In the genomic region with DNA sequence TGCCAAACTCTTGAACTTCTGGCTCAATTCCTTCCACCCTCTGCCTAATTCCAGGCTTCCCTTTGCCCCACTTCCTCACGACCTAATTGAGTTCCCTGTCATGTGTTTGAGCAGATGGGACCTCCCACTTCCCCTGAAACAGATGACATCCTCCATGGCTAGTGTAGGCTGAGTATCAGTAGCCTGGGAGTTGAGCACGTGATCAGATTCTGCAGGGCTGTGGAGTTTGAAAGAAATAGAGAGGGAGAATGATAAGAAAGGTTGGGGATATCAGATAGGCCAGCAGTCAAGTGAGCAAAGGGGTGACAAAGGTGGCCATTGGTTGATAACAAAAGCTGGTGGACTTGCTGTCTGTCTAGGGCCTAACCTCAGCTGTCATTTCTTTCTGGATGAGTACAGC, we compare ENCODE assay signal across 22 cellular contexts.
"Had no signal": no experiment of that assay in that cellular context is flagged by ENCODE, and none has a peak within 500 bp of the region (broad histone marks: within the 10 kb centered on the region; RNA-seq: fewer than 3 reads in every experiment).

No MANE protein-coding gene starts in this region.

- H3K9me3 ChIP-seq: esophagus squamous epithelium, left ventricle myocardium inferior, mucosa of descending colon, right lobe of liver, testis, transverse colon had no signal

- H3K4me1 ChIP-seq: esophagus squamous epithelium, left ventricle myocardium inferior, right lobe of liver, testis, transverse colon had no signal

- ATAC-seq: activated CD8-positive, alpha-beta T cell treated with anti-CD3 and anti-CD28 coated beads for 36 hours; activated naive CD4-positive, alpha-beta T cell treated with anti-CD3 and anti-CD28 coated beads, Interleukin-2, amount 50 U/mL, for 72 hours; activated T-cell treated with anti-CD3 and anti-CD28 coated beads, Interleukin-2, amount 50 U/mL, for 4 hours; activated T-helper 17 cell treated with anti-CD3 and anti-CD28 coated beads, Interleukin-2, amount 50 U/mL, for 72 hours; mucosa of descending colon; right lobe of liver had no signal

- H3K4me3 ChIP-seq: esophagus squamous epithelium, hepatocyte, left ventricle myocardium inferior, lung, mucosa of descending colon, right lobe of liver, testis, transverse colon had no signal

- H3K27ac ChIP-seq: epithelial cell of prostate, esophagus squamous epithelium, hepatocyte, left ventricle myocardium inferior, right lobe of liver, testis, transverse colon had no signal

- H3K36me3 ChIP-seq: esophagus squamous epithelium, left ventricle myocardium inferior, right lobe of liver, transverse colon had no signal

- DNase-seq: activated B cell treated with CpG ODN at 0.5 μM for 24 hours; activated CD4-positive, alpha-beta T cell treated with anti-CD3 and anti-CD28 coated beads, Interleukin-2, amount 50 U/mL, for 1 hour; activated CD8-positive, alpha-beta T cell treated with anti-CD3 and anti-CD28 coated beads for 36 hours; activated T-cell treated with anti-CD3 and anti-CD28 coated beads, Interleukin-2, amount 50 U/mL, for 4 hours; dermis blood vessel endothelial cell; effector CD8-positive, alpha-beta T cell; esophagus squamous epithelium; foreskin melanocyte; islet precursor cell; left ventricle myocardium inferior; mucosa of descending colon; right lobe of liver; stimulated activated CD4-positive, alpha-beta T cell treated with anti-CD3 and anti-CD28 coated beads, Interleukin-2, amount 100 ng/mL, for 48 hours; stimulated activated naive CD4-positive, alpha-beta T cell treated with Interleukin-2 at 50 U/mL for 16 hours; T-helper 9 cell; testis; transverse colon had no signal

- H3K27me3 ChIP-seq: esophagus squamous epithelium, hepatocyte, right lobe of liver, testis, transverse colon had no signal
